Comparison of ENCODE assay signal across 8 cellular contexts in the genomic region with DNA sequence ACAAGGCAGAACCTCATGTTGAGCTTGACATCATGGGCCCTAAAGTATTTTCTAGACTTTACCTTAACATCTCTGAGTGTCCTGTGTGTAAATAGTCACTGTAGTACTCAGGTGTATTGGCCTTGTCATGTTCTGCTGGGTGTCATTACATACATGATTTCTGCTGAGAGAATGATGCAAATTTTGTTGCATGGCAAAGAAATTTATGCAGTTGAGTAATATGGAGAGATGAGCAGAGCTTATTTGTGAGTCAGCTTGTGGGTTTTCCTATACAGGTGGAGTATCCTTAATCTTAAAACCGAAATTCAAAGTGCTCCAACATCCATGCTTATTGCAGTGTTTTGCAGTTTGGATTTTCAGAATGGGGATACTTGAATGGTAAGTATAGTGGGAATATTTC.
DNase-seq lines count a peak whose midpoint lies in the region; ATAC-seq and TF ChIP-seq lines count a peak whose summit lies in the region.

No MANE protein-coding gene starts in this region.

- H3K27me3 ChIP-seq in BLaER1 treated with 17β-estradiol and CSF1 and Interleukin-3, amounts not matched to agents 10 nM and 100 nM = no peaks in the 10 kb centered on the region

- ATAC-seq in GM18873 (IDR thresholded peaks at IDR 0.05; ENCODE audit: low FRiP score, unreplicated experiment) = peak; percentile 56
- peak; percentile 56 for ATAC-seq in HG03159 (IDR thresholded peaks at IDR 0.05; ENCODE audit: unreplicated experiment)
- ATAC-seq in HG03139 (IDR thresholded peaks at IDR 0.05; ENCODE audit: unreplicated experiment) = no peak

- no peak for TF ChIP-seq CTCF in choroid plexus epithelial cell (conservative IDR thresholded peaks at IDR 0.05; ENCODE audit: low read depth, low read length)

- H3K4me3 ChIP-seq in BLaER1 treated with 17β-estradiol and CSF1 and Interleukin-3, amounts not matched to agents 10 nM and 100 nM = peak overlapping the region in 2 of 10 experiments; percentile 29 to 34; a peak in 2 of 20 replicates
- no peak overlapping the region for H3K4me3 ChIP-seq in choroid plexus epithelial cell (ENCODE audit: low read depth, low read length)

- peaks cover 0 to 100% (median 0%) of the 10 kb centered on the region in 11 experiments; a peak in 9 of 22 replicates for H4K20me1 ChIP-seq in BLaER1 treated with 17β-estradiol and CSF1 and Interleukin-3, amounts not matched to agents 10 nM and 100 nM

- DNase-seq in choroid plexus epithelial cell (ENCODE audit: low read depth) (peak; percentile 26), amniotic stem cell (lab: John Stamatoyannopoulos, UW) (no peak), NCI-H1092 (lab: John Stamatoyannopoulos, UW) (no peak)
- DNase-seq in stimulated activated CD4-positive, alpha-beta T cell treated with anti-CD3 and anti-CD28 coated beads, Interleukin-2, amount 100 ng/mL, for 48 hours = no peak

- H3K4me2 ChIP-seq in BLaER1 treated with 17β-estradiol and CSF1 and Interleukin-3, amounts not matched to agents 10 nM and 100 nM = peak overlapping the region; percentile 71 to 94 (median 78)

- peaks cover 0 to 25% (median 11%) of the 10 kb centered on the region in 11 experiments; a peak in 12 of 22 replicates for H3K9me3 ChIP-seq in BLaER1 treated with 17β-estradiol and CSF1 and Interleukin-3, amounts not matched to agents 10 nM and 100 nM (replicated peaks in 1 of 11)

- H3K36me3 ChIP-seq in BLaER1 treated with 17β-estradiol and CSF1 and Interleukin-3, amounts not matched to agents 10 nM and 100 nM = peaks cover 20 to 89% (median 46%) of the 10 kb centered on the region in 11 experiments

- peak overlapping the region in 6 of 11 experiments; percentile 60 to 74 (median 68); a peak in 6 of 22 replicates for H3K9ac ChIP-seq in BLaER1 treated with 17β-estradiol and CSF1 and Interleukin-3, amounts not matched to agents 10 nM and 100 nM

- peaks cover 51 to 100% (median 62%) of the 10 kb centered on the region in 10 experiments for H3K4me1 ChIP-seq in BLaER1 treated with 17β-estradiol and CSF1 and Interleukin-3, amounts not matched to agents 10 nM and 100 nM

- H3K27ac ChIP-seq in BLaER1 treated with 17β-estradiol and CSF1 and Interleukin-3, amounts not matched to agents 10 nM and 100 nM = peak overlapping the region in 10 of 11 experiments; percentile 67 to 82 (median 74); a peak in 19 of 22 replicates
